Comparison of ENCODE assay signal across 8 cellular contexts in the genomic region with DNA sequence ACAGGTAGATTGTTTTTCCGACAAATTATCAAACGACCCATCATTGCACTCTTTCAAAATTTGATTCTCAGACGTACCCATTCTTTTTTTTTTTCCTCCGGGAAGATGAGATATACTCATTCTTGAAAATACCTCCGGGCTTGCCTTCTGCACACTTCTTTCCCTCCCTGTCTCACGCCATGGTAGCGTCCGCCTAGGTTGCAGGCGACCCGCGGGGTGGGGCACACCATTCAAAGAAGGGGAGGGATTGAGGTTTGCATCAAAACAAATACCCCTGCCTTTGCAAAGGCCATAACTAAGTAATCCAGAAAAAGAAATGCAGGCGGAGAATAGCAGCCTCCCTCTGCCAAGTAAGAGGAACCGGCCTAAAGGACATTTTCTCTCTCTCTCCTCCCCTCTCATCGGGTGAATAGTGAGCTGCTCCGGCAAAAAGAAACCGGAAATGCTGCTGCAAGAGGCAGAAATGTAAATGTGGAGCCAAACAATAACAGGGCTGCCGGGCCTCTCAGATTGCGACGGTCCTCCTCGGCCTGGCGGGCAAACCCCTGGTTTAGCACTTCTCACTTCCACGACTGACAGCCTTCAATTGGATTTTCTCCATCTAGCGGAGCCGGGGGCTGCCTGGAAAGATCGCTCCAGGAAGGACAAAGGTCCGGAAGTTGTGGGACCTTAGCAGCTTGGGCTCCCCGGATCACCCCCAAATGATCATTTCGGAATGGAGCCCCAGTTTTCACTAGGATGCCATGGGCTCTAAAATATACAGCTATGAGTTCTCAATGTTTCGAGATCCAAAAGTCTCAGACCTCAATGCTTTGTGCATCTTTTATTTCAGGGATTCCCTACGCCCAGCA. TPM values are rescaled to one million over a fixed set of nuclear protein-coding genes. Genes with fewer than 3 reads are reported as not detected.
DNase-seq lines count a peak whose midpoint lies in the region; ATAC-seq and TF ChIP-seq lines count a peak whose summit lies in the region.

No MANE protein-coding gene starts in this region.

- peaks cover 5% of the 10 kb centered on the region for H3K27me3 Mint-ChIP-seq in activated naive CD8-positive, alpha-beta T cell treated with anti-CD3 and anti-CD28 coated beads for 36 hours
- peaks cover 3% of the 10 kb centered on the region for H3K27me3 Mint-ChIP-seq in type B pancreatic cell

- no peaks in the 10 kb centered on the region for H3K27me3 ChIP-seq in cardiac muscle cell

- peak overlapping the region; percentile 99 for H3K27ac ChIP-seq in cardiac muscle cell

- peaks cover 15% of the 10 kb centered on the region for H3K4me1 ChIP-seq in cardiac muscle cell (ENCODE audit: low read depth)

- H3K36me3 ChIP-seq in cardiac muscle cell: no peaks in the 10 kb centered on the region

- H3K9me3 ChIP-seq in cardiac muscle cell (ENCODE audit: low read depth): no peaks in the 10 kb centered on the region

- DNase-seq in GF-D8 (lab: John Stamatoyannopoulos, UW): peak; percentile 42
- peak; percentile 47 for DNase-seq in HFF-Myc (ENCODE audit: extremely low read depth, low read depth)
- DNase-seq in NB4 (ENCODE audit: low read depth): peak; percentile 84
- peak; percentile 78 for DNase-seq in activated naive CD8-positive, alpha-beta T cell treated with anti-CD3 and anti-CD28 coated beads for 36 hours
- DNase-seq in cardiac muscle cell (ENCODE audit: low read depth in 1 of 2, low spot score in 1 of 2): peak; percentile 83 to 91
- DNase-seq in posterior cingulate gyrus: peak; percentile 65 to 96 (median 78)
- peak; percentile 81 for DNase-seq in type B pancreatic cell (ENCODE audit: extremely low spot score, unreplicated experiment)

- TF ChIP-seq CTCF in HFF-Myc (IDR thresholded peaks at IDR 0.05; ENCODE audit: low read depth, low read length, missing control alignments) (no peak), NB4 (IDR thresholded peaks at IDR 0.05; ENCODE audit: low read depth, low read length) (no peak), cardiac muscle cell (IDR thresholded peaks at IDR 0.05; ENCODE audit: low read depth, low read length) (no peak), type B pancreatic cell (conservative IDR thresholded peaks at IDR 0.05) (no peak)

- H3K4me3 ChIP-seq in HFF-Myc (replicated peaks; ENCODE audit: low read depth, low read length): peak overlapping the region; percentile 90
- H3K4me3 ChIP-seq in NB4 (ENCODE audit: low read depth, low read length): peak overlapping the region; percentile 99
- H3K4me3 ChIP-seq in cardiac muscle cell: peak overlapping the region; percentile 86

- intact Hi-C loops in posterior cingulate gyrus (cut with DNase I): loop anchor here (2.0 to 5.0 kb wide), 3 partner anchors 72 to 284 kb away; partner anchors contain the start of genes FXR2 and TMEM256

- peak overlapping the region; percentile 99 for H3K4me3 Mint-ChIP-seq in activated naive CD8-positive, alpha-beta T cell treated with anti-CD3 and anti-CD28 coated beads for 36 hours
- peak overlapping the region; percentile 97 for H3K4me3 Mint-ChIP-seq in type B pancreatic cell

- peak; percentile 54 for ATAC-seq in SK-N-SH treated with all-trans-retinoic acid at 6 μM for 48 hours

- H3K9me3 Mint-ChIP-seq in activated naive CD8-positive, alpha-beta T cell treated with anti-CD3 and anti-CD28 coated beads for 36 hours: no peaks in the 10 kb centered on the region
- no peaks in the 10 kb centered on the region for H3K9me3 Mint-ChIP-seq in type B pancreatic cell

- peak; percentile 82 for TF ChIP-seq POLR2A in NB4 (IDR thresholded peaks at IDR 0.05; ENCODE audit: extremely low read depth, insufficient read length)

- H3K4me1 Mint-ChIP-seq in activated naive CD8-positive, alpha-beta T cell treated with anti-CD3 and anti-CD28 coated beads for 36 hours: peaks cover 28% of the 10 kb centered on the region
- H3K4me1 Mint-ChIP-seq in type B pancreatic cell (ENCODE audit: unreplicated experiment): peaks cover 25% of the 10 kb centered on the region

- H3K27ac Mint-ChIP-seq in activated naive CD8-positive, alpha-beta T cell treated with anti-CD3 and anti-CD28 coated beads for 36 hours: peak overlapping the region; percentile 99
- H3K27ac Mint-ChIP-seq in type B pancreatic cell: peak overlapping the region; percentile 99

- peaks cover 51% of the 10 kb centered on the region for H3K36me3 Mint-ChIP-seq in activated naive CD8-positive, alpha-beta T cell treated with anti-CD3 and anti-CD28 coated beads for 36 hours
- peaks cover 12% of the 10 kb centered on the region for H3K36me3 Mint-ChIP-seq in type B pancreatic cell

TF ChIP-seq in SK-N-SH treated with all-trans-retinoic acid at 6 μM for 48 hours, 23 proteins besides CTCF, POLR2A, EP300 and RAD21 (continues in another document):
- TF ChIP-seq RARB (CRISPR knock-in tag; IDR thresholded peaks at IDR 0.05) (no peak), GLIS3 (CRISPR knock-in tag; IDR thresholded peaks at IDR 0.05) (0 out of 2 replicates have a peak, but pooled peaks have one; percentile 24), OSR1 (CRISPR knock-in tag; IDR thresholded peaks at IDR 0.05) (no peak), ESRRG (CRISPR knock-in tag; IDR thresholded peaks at IDR 0.05) (peak; percentile 70; the same call in 1 of the 2 replicates), BACH2 (CRISPR knock-in tag; IDR thresholded peaks at IDR 0.05; ENCODE audit: borderline replicate concordance) (no peak), PATZ1 (CRISPR knock-in tag; IDR thresholded peaks at IDR 0.05; ENCODE audit: borderline replicate concordance) (peak; percentile 13; the same call in 1 of the 2 replicates)
- TF ChIP-seq, protein P1, sequence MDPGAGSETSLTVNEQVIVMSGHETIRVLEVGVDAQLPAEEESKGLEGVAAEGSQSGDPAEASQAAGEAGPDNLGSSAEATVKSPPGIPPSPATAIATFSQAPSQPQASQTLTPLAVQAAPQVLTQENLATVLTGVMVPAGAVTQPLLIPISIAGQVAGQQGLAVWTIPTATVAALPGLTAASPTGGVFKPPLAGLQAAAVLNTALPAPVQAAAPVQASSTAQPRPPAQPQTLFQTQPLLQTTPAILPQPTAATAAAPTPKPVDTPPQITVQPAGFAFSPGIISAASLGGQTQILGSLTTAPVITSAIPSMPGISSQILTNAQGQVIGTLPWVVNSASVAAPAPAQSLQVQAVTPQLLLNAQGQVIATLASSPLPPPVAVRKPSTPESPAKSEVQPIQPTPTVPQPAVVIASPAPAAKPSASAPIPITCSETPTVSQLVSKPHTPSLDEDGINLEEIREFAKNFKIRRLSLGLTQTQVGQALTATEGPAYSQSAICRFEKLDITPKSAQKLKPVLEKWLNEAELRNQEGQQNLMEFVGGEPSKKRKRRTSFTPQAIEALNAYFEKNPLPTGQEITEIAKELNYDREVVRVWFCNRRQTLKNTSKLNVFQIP (CRISPR knock-in tag; IDR thresholded peaks at IDR 0.05; ENCODE audit: borderline replicate concordance, low read depth): no peak
- TF ChIP-seq, protein P2, sequence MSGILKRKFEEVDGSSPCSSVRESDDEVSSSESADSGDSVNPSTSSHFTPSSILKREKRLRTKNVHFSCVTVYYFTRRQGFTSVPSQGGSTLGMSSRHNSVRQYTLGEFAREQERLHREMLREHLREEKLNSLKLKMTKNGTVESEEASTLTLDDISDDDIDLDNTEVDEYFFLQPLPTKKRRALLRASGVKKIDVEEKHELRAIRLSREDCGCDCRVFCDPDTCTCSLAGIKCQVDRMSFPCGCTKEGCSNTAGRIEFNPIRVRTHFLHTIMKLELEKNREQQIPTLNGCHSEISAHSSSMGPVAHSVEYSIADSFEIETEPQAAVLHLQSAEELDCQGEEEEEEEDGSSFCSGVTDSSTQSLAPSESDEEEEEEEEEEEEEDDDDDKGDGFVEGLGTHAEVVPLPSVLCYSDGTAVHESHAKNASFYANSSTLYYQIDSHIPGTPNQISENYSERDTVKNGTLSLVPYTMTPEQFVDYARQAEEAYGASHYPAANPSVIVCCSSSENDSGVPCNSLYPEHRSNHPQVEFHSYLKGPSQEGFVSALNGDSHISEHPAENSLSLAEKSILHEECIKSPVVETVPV (CRISPR knock-in tag; IDR thresholded peaks at IDR 0.05): no peak

RNA-seq across cellular contexts. Expression of gene TP53, which starts 0.8 kb away (rescaled TPM):
- total RNA-seq in activated naive CD8-positive, alpha-beta T cell treated with anti-CD3 and anti-CD28 coated beads for 36 hours: 100 to 1,000 TPM; 137 to 142 TPM
- 28.9 and 30.9 TPM in 2 replicates for total RNA-seq in cardiac muscle cell
- polyA plus RNA-seq in cardiac muscle cell: 19.4 and 25.4 TPM in 2 replicates
- total RNA-seq in type B pancreatic cell (ENCODE audit: low replicate concordance): 80.7 and 123 TPM in 2 replicates

RNA-seq across cellular contexts. Expression of gene WRAP53, which starts 1.8 kb away (rescaled TPM):
- total RNA-seq in activated naive CD8-positive, alpha-beta T cell treated with anti-CD3 and anti-CD28 coated beads for 36 hours: 10 to 100 TPM; 22.8 to 27.4 TPM
- total RNA-seq in cardiac muscle cell (11.5 and 12.0 TPM in 2 replicates), type B pancreatic cell (ENCODE audit: low replicate concordance) (10.2 and 22.1 TPM in 2 replicates)
- 17.2 and 23.0 TPM in 2 replicates for polyA plus RNA-seq in cardiac muscle cell

RNA-seq across cellular contexts. Expression of gene EFNB3, which starts 18.6 kb away (rescaled TPM):
- total RNA-seq in activated naive CD8-positive, alpha-beta T cell treated with anti-CD3 and anti-CD28 coated beads for 36 hours: not detected
- 60.2 and 70.3 TPM in 2 replicates for total RNA-seq in cardiac muscle cell
- polyA plus RNA-seq in cardiac muscle cell: 72.0 and 86.9 TPM in 2 replicates
- total RNA-seq in type B pancreatic cell (ENCODE audit: low replicate concordance): 11.4 and 79.5 TPM in 2 replicates

RNA-seq across cellular contexts. Expression of gene DNAH2, which starts 31.1 kb away (rescaled TPM):
- total RNA-seq in activated naive CD8-positive, alpha-beta T cell treated with anti-CD3 and anti-CD28 coated beads for 36 hours: under 1 TPM; 0.04 to 0.14 TPM
- total RNA-seq in cardiac muscle cell (0.88 and 3.0 TPM in 2 replicates), type B pancreatic cell (ENCODE audit: low replicate concordance) (0.10 and 1.0 TPM in 2 replicates)
- polyA plus RNA-seq in cardiac muscle cell: 0.42 and 0.77 TPM in 2 replicates

RNA-seq across cellular contexts. Expression of gene ATP1B2, which starts 35.7 kb away (rescaled TPM):
- total RNA-seq in activated naive CD8-positive, alpha-beta T cell treated with anti-CD3 and anti-CD28 coated beads for 36 hours: under 1 TPM in 1 of 2 experiments, not detected in 1; 0.10 TPM
- total RNA-seq in cardiac muscle cell (26.2 and 34.6 TPM in 2 replicates), type B pancreatic cell (ENCODE audit: low replicate concordance) (1.9 and 4.8 TPM in 2 replicates)
- polyA plus RNA-seq in cardiac muscle cell: 157 TPM in 2 replicates

Comparison
In these comparisons a context has a peak if more than half of its experiments do, and no peak if none do; other contexts are left out.
1. Peak in every context shown above with its lines: DNase-seq, ATAC-seq, H3K4me3 ChIP-seq and H3K27ac ChIP-seq.
2. RNA of gene EFNB3, which starts 18.6 kb away (total RNA-seq): 11.4 to 79.5 TPM in type B pancreatic cell and 60.2 to 70.3 TPM in cardiac muscle cell; not detected in activated naive CD8-positive, alpha-beta T cell treated with anti-CD3 and anti-CD28 coated beads for 36 hours; every median in the first group is over 10 times any median in the second.